In the genomic region with DNA sequence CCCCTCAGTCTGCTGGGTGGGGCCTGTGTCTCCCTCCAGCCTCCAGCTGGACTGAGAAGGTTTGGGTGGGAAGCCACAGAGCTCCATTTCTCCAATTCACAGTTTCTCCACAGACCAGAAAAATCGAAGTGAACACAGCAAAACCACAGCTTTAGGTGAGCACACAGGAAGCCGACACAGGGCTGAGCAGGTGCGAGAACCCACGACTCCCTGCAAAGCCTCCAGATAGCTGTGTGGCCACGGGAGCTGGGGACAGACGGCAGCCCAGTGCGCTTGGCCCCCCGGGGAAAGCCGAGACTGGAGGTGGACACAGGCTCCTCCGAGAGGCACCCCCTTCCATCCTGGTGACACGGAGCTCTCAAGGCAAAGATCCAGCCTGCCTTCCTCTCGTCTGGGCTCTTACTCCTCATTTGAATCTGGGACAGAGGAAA, we compare ENCODE assay signal across 10 cellular contexts. TPM values are rescaled to one million over a fixed set of nuclear protein-coding genes. Genes with fewer than 3 reads are reported as not detected.
DNase-seq lines count a peak whose midpoint lies in the region; ATAC-seq lines count a peak whose summit lies in the region.
"Had no signal": no experiment of that assay in that cellular context is flagged by ENCODE, and none has a peak within 500 bp of the region (broad histone marks: within the 10 kb centered on the region; RNA-seq: fewer than 3 reads in every experiment).

No MANE protein-coding gene starts in this region.

- peaks cover 16% of the 10 kb centered on the region for H3K9me3 Mint-ChIP-seq in activated CD4-positive, alpha-beta T cell treated with anti-CD3 and anti-CD28 coated beads, Interleukin-2, amount 10 ng/mL, durations not matched to agents 7 days and 5 days
- peaks cover 7% of the 10 kb centered on the region for H3K9me3 Mint-ChIP-seq in activated naive CD8-positive, alpha-beta T cell treated with anti-CD3 and anti-CD28 coated beads, Interleukin-2, amount 10 ng/mL, durations not matched to agents 7 days and 5 days

- peaks cover 65% of the 10 kb centered on the region for H3K4me1 Mint-ChIP-seq in activated CD4-positive, alpha-beta T cell treated with anti-CD3 and anti-CD28 coated beads, Interleukin-2, amount 10 ng/mL, durations not matched to agents 7 days and 5 days
- H3K4me1 Mint-ChIP-seq in activated naive CD8-positive, alpha-beta T cell treated with anti-CD3 and anti-CD28 coated beads, Interleukin-2, amount 10 ng/mL, durations not matched to agents 7 days and 5 days = peaks cover 47% of the 10 kb centered on the region

- peak; percentile 66 for ATAC-seq in activated naive CD8-positive, alpha-beta T cell treated with anti-CD3 and anti-CD28 coated beads, Interleukin-2, amount 10 ng/mL, durations not matched to agents 7 days and 5 days (ENCODE audit: low read depth)
- peak; percentile 37 for ATAC-seq in stimulated activated naive CD8-positive, alpha-beta T cell treated with anti-CD3 and anti-CD28 coated beads, Interleukin-15, Interleukin-2, amounts not matched to agents 100 U/mL and 50 U/mL, for 24 hours
- ATAC-seq: left lobe of liver had no signal

- peak; percentile 28 for DNase-seq in stimulated activated CD4-positive, alpha-beta T cell treated with anti-CD3 and anti-CD28 coated beads, Interleukin-15, amount 100 ng/mL, for 24 hours
- no peak for DNase-seq in stimulated activated CD4-positive, alpha-beta T cell treated with anti-CD3 and anti-CD28 coated beads, Interleukin-12 subunit alpha, Interleukin-12 subunit beta, amount 100 ng/mL, for 4 hours
- peak; percentile 59 for DNase-seq in activated CD4-positive, alpha-beta T cell treated with anti-CD3 and anti-CD28 coated beads, Interleukin-2, amount 10 ng/mL, durations not matched to agents 7 days and 5 days
- peak; percentile 58 for DNase-seq in activated naive CD8-positive, alpha-beta T cell treated with anti-CD3 and anti-CD28 coated beads, Interleukin-2, amount 10 ng/mL, durations not matched to agents 7 days and 5 days
- peak; percentile 14 for DNase-seq in stimulated activated naive CD8-positive, alpha-beta T cell treated with anti-CD3 and anti-CD28 coated beads, Interleukin-15, Interleukin-2, amounts not matched to agents 100 U/mL and 50 U/mL, for 24 hours
- DNase-seq in anterior cingulate cortex (lab: John Stamatoyannopoulos, UW) (no peak), epidermal melanocyte (ENCODE audit: insufficient read length, low spot score) (no peak), NCI-H1417 treated with DMSO at 0.1 percent for 48 hours (lab: John Stamatoyannopoulos, UW) (no peak)
- DNase-seq: NCI-H1048 had no signal

- peaks cover 23% of the 10 kb centered on the region for H3K36me3 Mint-ChIP-seq in activated CD4-positive, alpha-beta T cell treated with anti-CD3 and anti-CD28 coated beads, Interleukin-2, amount 10 ng/mL, durations not matched to agents 7 days and 5 days (ENCODE audit: low read depth)
- H3K36me3 Mint-ChIP-seq in activated naive CD8-positive, alpha-beta T cell treated with anti-CD3 and anti-CD28 coated beads, Interleukin-2, amount 10 ng/mL, durations not matched to agents 7 days and 5 days = peaks cover 14% of the 10 kb centered on the region

- POLR2A ChIA-PET in activated CD4-positive, alpha-beta T cell treated with anti-CD3 and anti-CD28 coated beads, Interleukin-2, amount 10 ng/mL, durations not matched to agents 7 days and 5 days (lab: Charles Lee) = interaction anchor here (0.6 kb wide), 1 partner anchor 131 kb away, joined by 3 read pairs; no protein-coding TSS in a partner anchor
- POLR2A ChIA-PET in activated naive CD8-positive, alpha-beta T cell treated with anti-CD3 and anti-CD28 coated beads, Interleukin-2, amount 10 ng/mL, durations not matched to agents 7 days and 5 days (lab: Charles Lee) = no interaction called here

- peak overlapping the region; percentile 65 for H3K4me3 Mint-ChIP-seq in activated CD4-positive, alpha-beta T cell treated with anti-CD3 and anti-CD28 coated beads, Interleukin-2, amount 10 ng/mL, durations not matched to agents 7 days and 5 days
- H3K4me3 Mint-ChIP-seq in activated naive CD8-positive, alpha-beta T cell treated with anti-CD3 and anti-CD28 coated beads, Interleukin-2, amount 10 ng/mL, durations not matched to agents 7 days and 5 days = peak overlapping the region; percentile 78

- H3K27me3 Mint-ChIP-seq in activated CD4-positive, alpha-beta T cell treated with anti-CD3 and anti-CD28 coated beads, Interleukin-2, amount 10 ng/mL, durations not matched to agents 7 days and 5 days = peaks cover 2% of the 10 kb centered on the region
- H3K27me3 Mint-ChIP-seq in activated naive CD8-positive, alpha-beta T cell treated with anti-CD3 and anti-CD28 coated beads, Interleukin-2, amount 10 ng/mL, durations not matched to agents 7 days and 5 days = peaks cover 11% of the 10 kb centered on the region

- CTCF ChIA-PET in activated CD4-positive, alpha-beta T cell treated with anti-CD3 and anti-CD28 coated beads, Interleukin-2, amount 10 ng/mL, durations not matched to agents 7 days and 5 days (lab: Charles Lee) = no interaction called here

- peak overlapping the region; percentile 97 for H3K27ac Mint-ChIP-seq in activated CD4-positive, alpha-beta T cell treated with anti-CD3 and anti-CD28 coated beads, Interleukin-2, amount 10 ng/mL, durations not matched to agents 7 days and 5 days
- H3K27ac Mint-ChIP-seq in activated naive CD8-positive, alpha-beta T cell treated with anti-CD3 and anti-CD28 coated beads, Interleukin-2, amount 10 ng/mL, durations not matched to agents 7 days and 5 days = peak overlapping the region; percentile 30

RNA-seq across cellular contexts. Expression of a gene that starts 29.0 kb away (rescaled TPM):
- 10 to 100 TPM; 27.1 to 28.3 TPM for total RNA-seq in activated CD4-positive, alpha-beta T cell treated with anti-CD3 and anti-CD28 coated beads, Interleukin-2, amount 10 ng/mL, durations not matched to agents 7 days and 5 days
- 10 to 100 TPM; 28.7 to 29.6 TPM for total RNA-seq in activated naive CD8-positive, alpha-beta T cell treated with anti-CD3 and anti-CD28 coated beads, Interleukin-2, amount 10 ng/mL, durations not matched to agents 7 days and 5 days

Comparison
In these comparisons a context has a peak if more than half of its experiments do, and no peak if none do; other contexts are left out.
1. DNase-seq: peak in stimulated activated CD4-positive, alpha-beta T cell treated with anti-CD3 and anti-CD28 coated beads, Interleukin-15, amount 100 ng/mL, for 24 hours (single experiment), activated CD4-positive, alpha-beta T cell treated with anti-CD3 and anti-CD28 coated beads, Interleukin-2, amount 10 ng/mL, durations not matched to agents 7 days and 5 days (single experiment), activated naive CD8-positive, alpha-beta T cell treated with anti-CD3 and anti-CD28 coated beads, Interleukin-2, amount 10 ng/mL, durations not matched to agents 7 days and 5 days (single experiment) and stimulated activated naive CD8-positive, alpha-beta T cell treated with anti-CD3 and anti-CD28 coated beads, Interleukin-15, Interleukin-2, amounts not matched to agents 100 U/mL and 50 U/mL, for 24 hours (single experiment); none in stimulated activated CD4-positive, alpha-beta T cell treated with anti-CD3 and anti-CD28 coated beads, Interleukin-12 subunit alpha, Interleukin-12 subunit beta, amount 100 ng/mL, for 4 hours (single experiment), anterior cingulate cortex (0 of 58), epidermal melanocyte (single experiment) and NCI-H1417 treated with DMSO at 0.1 percent for 48 hours (single experiment).